Comparison of ENCODE assay signal across 8 cellular contexts in the genomic region with DNA sequence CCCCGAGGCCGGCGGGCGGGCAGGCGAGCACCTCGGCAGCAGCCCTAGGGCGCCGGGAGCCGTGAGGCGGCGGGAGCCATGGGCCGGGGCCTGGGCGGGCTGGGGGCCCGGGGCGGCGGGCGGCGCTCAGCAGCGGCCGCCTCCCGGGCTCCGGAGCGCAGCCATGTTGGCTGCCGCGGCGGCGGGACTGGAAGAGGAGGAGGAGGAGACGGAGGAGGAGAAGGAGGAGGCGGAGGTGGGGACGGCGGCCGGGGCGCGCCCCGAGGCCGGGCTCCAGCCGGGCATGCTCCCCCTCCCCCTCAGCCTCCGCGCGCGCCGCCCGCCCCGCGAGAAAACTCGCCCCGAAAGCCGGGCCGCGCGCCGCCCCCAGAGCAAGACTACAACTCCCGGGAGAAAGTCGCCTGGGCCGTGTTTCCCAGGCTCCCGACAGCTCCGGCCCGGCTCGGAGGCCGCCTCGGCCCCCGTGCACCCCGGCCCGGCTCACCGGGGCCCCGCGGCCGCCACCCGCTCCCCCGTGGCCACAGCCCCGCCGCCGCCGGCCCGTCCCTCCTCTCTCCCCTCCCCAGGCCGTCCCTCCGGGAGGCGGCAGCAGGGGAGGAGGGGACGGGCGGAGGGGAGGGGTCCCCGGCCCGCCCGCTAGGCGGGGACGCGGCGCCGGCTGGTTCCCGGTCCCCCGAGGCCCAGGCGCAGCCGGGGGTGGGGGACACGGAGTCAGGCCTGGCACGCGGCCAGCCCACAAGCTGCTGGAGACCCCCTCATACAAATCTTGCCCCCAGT. TPM values are rescaled to one million over a fixed set of nuclear protein-coding genes. Genes with fewer than 3 reads are reported as not detected.
DNase-seq lines count a peak whose midpoint lies in the region; ATAC-seq and TF ChIP-seq lines count a peak whose summit lies in the region.

A gene with protein sequence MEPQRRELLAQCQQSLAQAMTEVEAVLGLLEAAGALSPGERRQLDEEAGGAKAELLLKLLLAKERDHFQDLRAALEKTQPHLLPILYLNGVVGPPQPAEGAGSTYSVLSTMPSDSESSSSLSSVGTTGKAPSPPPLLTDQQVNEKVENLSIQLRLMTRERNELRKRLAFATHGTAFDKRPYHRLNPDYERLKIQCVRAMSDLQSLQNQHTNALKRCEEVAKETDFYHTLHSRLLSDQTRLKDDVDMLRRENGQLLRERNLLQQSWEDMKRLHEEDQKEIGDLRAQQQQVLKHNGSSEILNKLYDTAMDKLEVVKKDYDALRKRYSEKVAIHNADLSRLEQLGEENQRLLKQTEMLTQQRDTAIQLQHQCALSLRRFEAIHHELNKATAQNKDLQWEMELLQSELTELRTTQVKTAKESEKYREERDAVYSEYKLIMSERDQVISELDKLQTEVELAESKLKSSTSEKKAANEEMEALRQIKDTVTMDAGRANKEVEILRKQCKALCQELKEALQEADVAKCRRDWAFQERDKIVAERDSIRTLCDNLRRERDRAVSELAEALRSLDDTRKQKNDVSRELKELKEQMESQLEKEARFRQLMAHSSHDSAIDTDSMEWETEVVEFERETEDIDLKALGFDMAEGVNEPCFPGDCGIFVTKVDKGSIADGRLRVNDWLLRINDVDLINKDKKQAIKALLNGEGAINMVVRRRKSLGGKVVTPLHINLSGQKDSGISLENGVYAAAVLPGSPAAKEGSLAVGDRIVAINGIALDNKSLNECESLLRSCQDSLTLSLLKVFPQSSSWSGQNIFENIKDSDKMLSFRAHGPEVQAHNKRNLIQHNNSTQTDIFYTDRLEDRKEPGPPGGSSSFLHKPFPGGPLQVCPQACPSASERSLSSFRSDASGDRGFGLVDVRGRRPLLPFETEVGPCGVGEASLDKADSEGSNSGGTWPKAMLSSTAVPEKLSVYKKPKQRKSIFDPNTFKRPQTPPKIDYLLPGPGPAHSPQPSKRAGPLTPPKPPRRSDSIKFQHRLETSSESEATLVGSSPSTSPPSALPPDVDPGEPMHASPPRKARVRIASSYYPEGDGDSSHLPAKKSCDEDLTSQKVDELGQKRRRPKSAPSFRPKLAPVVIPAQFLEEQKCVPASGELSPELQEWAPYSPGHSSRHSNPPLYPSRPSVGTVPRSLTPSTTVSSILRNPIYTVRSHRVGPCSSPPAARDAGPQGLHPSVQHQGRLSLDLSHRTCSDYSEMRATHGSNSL (N-terminal part only) (minus strand): TSS at position 190 of the 777 bp plus-strand sequence. CDS start 235 bp downstream, outside the sequence.

- TF ChIP-seq POLR2A in thyroid gland (IDR thresholded peaks at IDR 0.05): peak in 1 of 2 donors; percentile 66

- H3K4me1 Mint-ChIP-seq in CD8-positive, alpha-beta memory T cell: peaks cover 14 to 15% (median 14%) of the 10 kb centered on the region in 3 donors
- peaks cover 8% of the 10 kb centered on the region for H3K4me1 Mint-ChIP-seq in activated CD4-positive, alpha-beta T cell treated with anti-CD3 and anti-CD28 coated beads, Interleukin-2, amount 10 ng/mL, durations not matched to agents 7 days and 5 days

- CTCF ChIA-PET in CD8-positive, alpha-beta memory T cell (lab: Charles Lee): no interaction called here
- CTCF ChIA-PET in activated CD4-positive, alpha-beta T cell treated with anti-CD3 and anti-CD28 coated beads, Interleukin-2, amount 10 ng/mL, durations not matched to agents 7 days and 5 days (lab: Charles Lee): interaction anchor here (0.6 kb wide), 2 partner anchors 8 to 80 kb away, joined by 4 to 5 read pairs; no protein-coding TSS in a partner anchor

- peak within 1 kb of the TSS; percentile 54 for H3K27ac ChIP-seq in CD8-positive, alpha-beta memory T cell (ENCODE audit: low read depth, low read length)
- H3K27ac ChIP-seq in esophagus (ENCODE audit: low read depth in 2 of 2, low read length in 1 of 2): peak within 1 kb of the TSS; percentile 79 to 91
- peak within 1 kb of the TSS; percentile 51 to 80 (median 79) for H3K27ac ChIP-seq in thyroid gland

- H3K36me3 ChIP-seq in CD8-positive, alpha-beta memory T cell (ENCODE audit: insufficient read depth, low read length): no peaks in the 10 kb centered on the region
- peaks cover 0 to 2% of the 10 kb centered on the region in 2 donors for H3K36me3 ChIP-seq in esophagus (ENCODE audit: control insufficient read depth in 2 of 2, insufficient read depth in 2 of 2, low read length in 1 of 2)
- H3K36me3 ChIP-seq in mucosa of descending colon (ENCODE audit: low read depth): no peaks in the 10 kb centered on the region
- H3K36me3 ChIP-seq in thyroid gland: no peaks in the 10 kb centered on the region

- TF ChIP-seq CTCF in mucosa of descending colon (IDR thresholded peaks at IDR 0.05) (no peak), thyroid gland (IDR thresholded peaks at IDR 0.05) (no peak)

- POLR2A ChIA-PET in CD8-positive, alpha-beta memory T cell (lab: Charles Lee): no interaction called here
- POLR2A ChIA-PET in activated CD4-positive, alpha-beta T cell treated with anti-CD3 and anti-CD28 coated beads, Interleukin-2, amount 10 ng/mL, durations not matched to agents 7 days and 5 days (lab: Charles Lee): no interaction called here

- peak within 1 kb of the TSS; percentile 41 for H3K4me3 ChIP-seq in CD8-positive, alpha-beta memory T cell (ENCODE audit: low read length)
- H3K4me3 ChIP-seq in esophagus (ENCODE audit: low read depth in 1 of 2, low read length in 2 of 2) (peak within 1 kb of the TSS; percentile 88), mucosa of descending colon (peak within 1 kb of the TSS; percentile 61), thyroid gland (replicated peaks in 1 of 3) (peak within 1 kb of the TSS; percentile 25 to 78 (median 61))

- intact Hi-C loops in mucosa of descending colon (cut with DNase I, micrococcal nuclease) (no loop called here), thyroid gland (cut with DNase I) (loop anchor here (5.0 kb wide), 1 partner anchor 79 kb away; no protein-coding TSS in a partner anchor)

- 0 to 1% methylated on average over 31 to 95 of the region's 95 CpGs for WGBS in esophagus, 2 donors
- 3% methylated on average over 6 of the region's 95 CpGs; no CpG with 5 or more reads in 1 of the 2 donors for WGBS in thyroid gland, 2 donors

- H3K27ac Mint-ChIP-seq in CD8-positive, alpha-beta memory T cell: peak within 1 kb of the TSS in 6 of 8 donors; percentile 60 to 80 (median 76)
- H3K27ac Mint-ChIP-seq in activated CD4-positive, alpha-beta T cell treated with anti-CD3 and anti-CD28 coated beads, Interleukin-2, amount 10 ng/mL, durations not matched to agents 7 days and 5 days: no peak within 1 kb of the TSS

- DNase-seq in CD8-positive, alpha-beta memory T cell: peak in 3 of 5 donors; percentile 6 to 16 (median 13)
- no peak for DNase-seq in HT-29 (ENCODE audit: low spot score)
- peak; percentile 31 for DNase-seq in activated CD4-positive, alpha-beta T cell treated with anti-CD3 and anti-CD28 coated beads, Interleukin-2, amount 10 ng/mL, durations not matched to agents 7 days and 5 days
- peak; percentile 73 to 82 (median 75) for DNase-seq in mucosa of descending colon
- peak; percentile 79 to 80 for DNase-seq in thyroid gland
- no peak for DNase-seq in HPDE6-E6E7 (ENCODE audit: extremely low spot score)

- H3K27me3 ChIP-seq in CD8-positive, alpha-beta memory T cell (ENCODE audit: insufficient read depth, low read length, poor library complexity, severe bottlenecking): peaks cover 7% of the 10 kb centered on the region
- H3K27me3 ChIP-seq in esophagus (ENCODE audit: control insufficient read depth in 1 of 2, insufficient read depth in 2 of 2, low read length in 2 of 2): no peaks in the 10 kb centered on the region
- no peaks in the 10 kb centered on the region for H3K27me3 ChIP-seq in thyroid gland

- H3K9me3 ChIP-seq in CD8-positive, alpha-beta memory T cell (ENCODE audit: low read length): no peaks in the 10 kb centered on the region
- no peaks in the 10 kb centered on the region for H3K9me3 ChIP-seq in esophagus (ENCODE audit: control insufficient read depth in 2 of 2, insufficient read depth in 1 of 2, low read depth in 1 of 2, low read length in 1 of 2)
- no peaks in the 10 kb centered on the region for H3K9me3 ChIP-seq in mucosa of descending colon
- H3K9me3 ChIP-seq in thyroid gland: no peaks in the 10 kb centered on the region

- peak within 1 kb of the TSS; percentile 79 to 96 (median 85) for H3K4me3 Mint-ChIP-seq in CD8-positive, alpha-beta memory T cell
- H3K4me3 Mint-ChIP-seq in activated CD4-positive, alpha-beta T cell treated with anti-CD3 and anti-CD28 coated beads, Interleukin-2, amount 10 ng/mL, durations not matched to agents 7 days and 5 days: peak within 1 kb of the TSS; percentile 72

- H3K27me3 Mint-ChIP-seq in CD8-positive, alpha-beta memory T cell: peaks cover 15 to 54% of the 10 kb centered on the region in 2 donors
- H3K27me3 Mint-ChIP-seq in activated CD4-positive, alpha-beta T cell treated with anti-CD3 and anti-CD28 coated beads, Interleukin-2, amount 10 ng/mL, durations not matched to agents 7 days and 5 days: peaks cover 45% of the 10 kb centered on the region

- peaks cover 0 to 2% (median 0%) of the 10 kb centered on the region in 5 donors for H3K9me3 Mint-ChIP-seq in CD8-positive, alpha-beta memory T cell
- H3K9me3 Mint-ChIP-seq in activated CD4-positive, alpha-beta T cell treated with anti-CD3 and anti-CD28 coated beads, Interleukin-2, amount 10 ng/mL, durations not matched to agents 7 days and 5 days: no peaks in the 10 kb centered on the region

- peak; percentile 62 for ATAC-seq in GM19351 (IDR thresholded peaks at IDR 0.05; ENCODE audit: unreplicated experiment)
- ATAC-seq in mucosa of descending colon: peak; percentile 91

- H3K4me1 ChIP-seq in CD8-positive, alpha-beta memory T cell (ENCODE audit: insufficient read depth, low read length): no peaks in the 10 kb centered on the region
- H3K4me1 ChIP-seq in esophagus (ENCODE audit: control insufficient read depth in 2 of 2, insufficient read depth in 2 of 2, low read length in 1 of 2) (peaks cover 9 to 11% of the 10 kb centered on the region in 2 donors), mucosa of descending colon (ENCODE audit: low read depth) (peaks cover 7% of the 10 kb centered on the region), thyroid gland (peaks cover 13 to 26% of the 10 kb centered on the region in 2 donors)

- H3K36me3 Mint-ChIP-seq in CD8-positive, alpha-beta memory T cell: no peaks in the 10 kb centered on the region
- H3K36me3 Mint-ChIP-seq in activated CD4-positive, alpha-beta T cell treated with anti-CD3 and anti-CD28 coated beads, Interleukin-2, amount 10 ng/mL, durations not matched to agents 7 days and 5 days (ENCODE audit: low read depth): no peaks in the 10 kb centered on the region

RNA-seq across cellular contexts. Expression of the gene that starts here (rescaled TPM):
- total RNA-seq in CD8-positive, alpha-beta memory T cell: 1 to 10 TPM; 1.7 to 2.1 TPM
- 1.1 TPM for polyA plus RNA-seq in CD8-positive, alpha-beta memory T cell
- total RNA-seq in HT-29 (2014; rRNA removed; shearing (Covaris generic)): 17.9 and 24.9 TPM in 2 replicates
- 1 to 10 TPM; 2.8 to 2.9 TPM for total RNA-seq in activated CD4-positive, alpha-beta T cell treated with anti-CD3 and anti-CD28 coated beads, Interleukin-2, amount 10 ng/mL, durations not matched to agents 7 days and 5 days
- polyA plus RNA-seq in esophagus: 10 to 100 TPM; 13.9 to 17.4 TPM
- total RNA-seq in mucosa of descending colon (10 to 100 TPM; 28.9 to 78.3 (median 35.1) TPM), thyroid gland (10 to 100 TPM; 45.4 to 92.4 (median 61.2) TPM)

Comparison
In these comparisons a context has a peak if more than half of its experiments do, and no peak if none do; other contexts are left out.
1. DNase-seq: peak in CD8-positive, alpha-beta memory T cell (3 of 5), activated CD4-positive, alpha-beta T cell treated with anti-CD3 and anti-CD28 coated beads, Interleukin-2, amount 10 ng/mL, durations not matched to agents 7 days and 5 days (single experiment), mucosa of descending colon (3 of 3) and thyroid gland (2 of 2); none in HT-29 (single experiment) and HPDE6-E6E7 (single experiment).
2. Peak in every context shown above with its lines, with median percentiles within 50 percentile points of each other: H3K27ac ChIP-seq and H3K4me3 ChIP-seq.